Comparison of ENCODE assay signal across 12 cellular contexts in genomic region chr1:63321061-63321787, GRCh38. TPM values are rescaled to one million over a fixed set of nuclear protein-coding genes. Genes with fewer than 3 reads are reported as not detected.
DNase-seq lines count a peak whose midpoint lies in the region; ATAC-seq and TF ChIP-seq lines count a peak whose summit lies in the region.
"Had no signal": no experiment of that assay in that cellular context is flagged by ENCODE, and none has a peak within 500 bp of the region (broad histone marks: within the 10 kb centered on the region; RNA-seq: fewer than 3 reads in every experiment).

No MANE protein-coding gene starts in this region.

- peak overlapping the region; percentile 55 for H3K27ac Mint-ChIP-seq in activated T-helper 2 cell treated with anti-CD3 and anti-CD28 coated beads, Interferon-gamma antibody, Interleukin-2, Interleukin-4, amounts not matched to agents 10 μg/mL and 5 μg/mL and 100 μg/mL, durations not matched to agents 14 hours and 24 hours and 36 hours

- 8 to 13% (median 9%) methylated on average over 34 to 39 of the region's 39 CpGs for WGBS in heart left ventricle, 4 donors

- DNase-seq in left ventricle myocardium inferior (no peak), heart left ventricle (no peak), lower lobe of right lung (no peak), NCI-H524 (lab: John Stamatoyannopoulos, UW) (no peak), NCI-H2227 treated with DMSO at 0.1 percent for 48 hours (lab: John Stamatoyannopoulos, UW) (no peak)
- DNase-seq in activated T-helper 2 cell treated with anti-CD3 and anti-CD28 coated beads, Interferon-gamma antibody, Interleukin-2, Interleukin-4, amounts not matched to agents 10 μg/mL and 5 μg/mL and 100 μg/mL, durations not matched to agents 14 hours and 24 hours and 36 hours (ENCODE audit: low spot score): no peak
- DNase-seq: left colon; NK-92 treated with Interleukin-12 subunit alpha and Interleukin-12 subunit beta, amount 100 ng/mL, for 24 hours had no signal

- peak overlapping the region; percentile 71 for H3K4me3 Mint-ChIP-seq in activated T-helper 2 cell treated with anti-CD3 and anti-CD28 coated beads, Interferon-gamma antibody, Interleukin-2, Interleukin-4, amounts not matched to agents 10 μg/mL and 5 μg/mL and 100 μg/mL, durations not matched to agents 14 hours and 24 hours and 36 hours (ENCODE audit: low read depth)

- peaks cover 67% of the 10 kb centered on the region for H3K27me3 Mint-ChIP-seq in activated T-helper 2 cell treated with anti-CD3 and anti-CD28 coated beads, Interferon-gamma antibody, Interleukin-2, Interleukin-4, amounts not matched to agents 10 μg/mL and 5 μg/mL and 100 μg/mL, durations not matched to agents 14 hours and 24 hours and 36 hours (ENCODE audit: low read depth)

- TF ChIP-seq POLR2A in heart left ventricle (IDR thresholded peaks at IDR 0.05): no peak

- intact Hi-C loops in left ventricle myocardium inferior (cut with micrococcal nuclease): no loop called here
- intact Hi-C loops in heart left ventricle (cut with DNase I): no loop called here
- intact Hi-C loops in activated T-helper 2 cell treated with anti-CD3 and anti-CD28 coated beads, Interferon-gamma antibody, Interleukin-2, Interleukin-4, amounts not matched to agents 10 μg/mL and 5 μg/mL and 100 μg/mL, durations not matched to agents 14 hours and 24 hours and 36 hours (cut with micrococcal nuclease): no loop called here
- intact Hi-C loops in lower lobe of right lung (cut with DNase I): no loop called here

- H3K36me3 Mint-ChIP-seq in activated T-helper 2 cell treated with anti-CD3 and anti-CD28 coated beads, Interferon-gamma antibody, Interleukin-2, Interleukin-4, amounts not matched to agents 10 μg/mL and 5 μg/mL and 100 μg/mL, durations not matched to agents 14 hours and 24 hours and 36 hours (ENCODE audit: low read depth): peaks cover 19% of the 10 kb centered on the region

- H3K9me3 ChIP-seq in left ventricle myocardium inferior (replicated peaks) (no peaks in the 10 kb centered on the region), heart left ventricle (no peaks in the 10 kb centered on the region), lower lobe of right lung (no peaks in the 10 kb centered on the region)

- TF ChIP-seq CTCF in left ventricle myocardium inferior (IDR thresholded peaks at IDR 0.05; ENCODE audit: borderline replicate concordance) (no peak), heart left ventricle (IDR thresholded peaks at IDR 0.05) (no peak), lower lobe of right lung (IDR thresholded peaks at IDR 0.05) (no peak)

- H3K27me3 ChIP-seq in left ventricle myocardium inferior (ENCODE audit: low read depth) (peaks cover 100% of the 10 kb centered on the region), heart left ventricle (peaks cover 83 to 100% (median 98%) of the 10 kb centered on the region in 9 donors), lower lobe of right lung (ENCODE audit: low read depth) (peaks cover 100% of the 10 kb centered on the region)

- H3K27ac ChIP-seq in left ventricle myocardium inferior (replicated peaks): no peak overlapping the region
- H3K27ac ChIP-seq in heart left ventricle: peak overlapping the region in 1 of 12 donors; percentile 55
- no peak overlapping the region for H3K27ac ChIP-seq in lower lobe of right lung
- H3K27ac ChIP-seq: epithelial cell of prostate had no signal

- ATAC-seq in heart left ventricle (no peak), lower lobe of right lung (no peak), HG02870 (IDR thresholded peaks at IDR 0.05; ENCODE audit: unreplicated experiment) (no peak), HG02938 (IDR thresholded peaks at IDR 0.05; ENCODE audit: unreplicated experiment) (no peak)

- H3K4me3 ChIP-seq in left ventricle myocardium inferior (peak overlapping the region; percentile 65), heart left ventricle (peak overlapping the region in 6 of 12 donors; percentile 40 to 67 (median 52)), lower lobe of right lung (peak overlapping the region; percentile 59)

- peaks cover 52% of the 10 kb centered on the region for H3K4me1 ChIP-seq in left ventricle myocardium inferior
- H3K4me1 ChIP-seq in heart left ventricle: peaks cover 0 to 70% (median 18%) of the 10 kb centered on the region in 12 donors
- H3K4me1 ChIP-seq in lower lobe of right lung: peaks cover 44% of the 10 kb centered on the region

- peaks cover 17% of the 10 kb centered on the region for H3K9me3 Mint-ChIP-seq in activated T-helper 2 cell treated with anti-CD3 and anti-CD28 coated beads, Interferon-gamma antibody, Interleukin-2, Interleukin-4, amounts not matched to agents 10 μg/mL and 5 μg/mL and 100 μg/mL, durations not matched to agents 14 hours and 24 hours and 36 hours

- H3K36me3 ChIP-seq in left ventricle myocardium inferior (no peaks in the 10 kb centered on the region), heart left ventricle (no peaks in the 10 kb centered on the region), lower lobe of right lung (no peaks in the 10 kb centered on the region)

- peaks cover 28% of the 10 kb centered on the region for H3K4me1 Mint-ChIP-seq in activated T-helper 2 cell treated with anti-CD3 and anti-CD28 coated beads, Interferon-gamma antibody, Interleukin-2, Interleukin-4, amounts not matched to agents 10 μg/mL and 5 μg/mL and 100 μg/mL, durations not matched to agents 14 hours and 24 hours and 36 hours (ENCODE audit: low read depth)

RNA-seq across cellular contexts. Expression of gene FOXD3, which starts 1.1 kb away (rescaled TPM):
- total RNA-seq in left ventricle myocardium inferior: 0.11 TPM
- total RNA-seq in heart left ventricle: under 1 TPM in 8 of 9 donors, not detected in 1; 0.12 to 0.81 (median 0.34) TPM
- polyA plus RNA-seq in heart left ventricle: under 1 TPM; 0.03 to 0.19 TPM
- not detected in 2 replicates for total RNA-seq in activated T-helper 2 cell treated with anti-CD3 and anti-CD28 coated beads, Interferon-gamma antibody, Interleukin-2, Interleukin-4, amounts not matched to agents 10 μg/mL and 5 μg/mL and 100 μg/mL, durations not matched to agents 14 hours and 24 hours and 36 hours
- total RNA-seq in lower lobe of right lung: not detected
- total RNA-seq: MCF 10A had no signal

RNA-seq across cellular contexts. Expression of gene ALG6, which starts 46.2 kb away (rescaled TPM):
- 4.0 TPM for total RNA-seq in left ventricle myocardium inferior
- 1 to 10 TPM; 3.0 to 7.4 (median 3.9) TPM for total RNA-seq in heart left ventricle
- 1 to 10 TPM; 6.0 to 7.6 TPM for polyA plus RNA-seq in heart left ventricle
- 25.3 and 25.5 TPM in 2 replicates for total RNA-seq in activated T-helper 2 cell treated with anti-CD3 and anti-CD28 coated beads, Interferon-gamma antibody, Interleukin-2, Interleukin-4, amounts not matched to agents 10 μg/mL and 5 μg/mL and 100 μg/mL, durations not matched to agents 14 hours and 24 hours and 36 hours
- total RNA-seq in lower lobe of right lung: 11.8 TPM
